20 cellular contexts compared by ENCODE assay signal in genomic region chr16:19282101-19282500, GRCh38. TPM values are rescaled to one million over a fixed set of nuclear protein-coding genes. Genes with fewer than 3 reads are reported as not detected.
DNase-seq lines count a peak whose midpoint lies in the region; ATAC-seq, FAIRE-seq and TF ChIP-seq lines count a peak whose summit lies in the region.
"Had no signal": no experiment of that assay in that cellular context is flagged by ENCODE, and none has a peak within 500 bp of the region (broad histone marks: within the 10 kb centered on the region; RNA-seq: fewer than 3 reads in every experiment).

No MANE protein-coding gene starts in this region.

- no peak for FAIRE-seq in K562 (lab: Jason Lieb, UNC)
- FAIRE-seq: A204.1, H1 had no signal

- no peak overlapping the region for H3K9ac ChIP-seq in K562 (ENCODE audit: insufficient read depth in 1 of 2, low read depth in 2 of 2, low read length in 2 of 2)

- H3K9me3 ChIP-seq in K562 (replicated peaks; ENCODE audit: control insufficient read depth, insufficient read depth, low read depth, low read length) (no peaks in the 10 kb centered on the region), right lobe of liver (no peaks in the 10 kb centered on the region)
- H3K9me3 ChIP-seq: BE2C had no signal

- CTCF ChIA-PET in K562 (lab: Yijun Ruan, JAX; ENCODE audit: low intra/inter-chr PET ratio), result no interaction called here

- TF ChIP-seq EP300 in Ishikawa (IDR thresholded peaks at IDR 0.05; ENCODE audit: borderline replicate concordance), result no peak
- no peak for TF ChIP-seq EP300 in K562 (IDR thresholded peaks at IDR 0.05; ENCODE audit: low read length)

- no peak for ATAC-seq in K562
- ATAC-seq in right lobe of liver, result peak; percentile 24 to 80 (median 58)
- no peak for ATAC-seq in HG03342 (IDR thresholded peaks at IDR 0.05; ENCODE audit: unreplicated experiment)

- no peaks in the 10 kb centered on the region for H3K79me2 ChIP-seq in K562 (ENCODE audit: control insufficient read depth, insufficient read depth, low read length)

- H3K36me3 ChIP-seq in K562 (ENCODE audit: control insufficient read depth, insufficient read depth, low read length) (no peaks in the 10 kb centered on the region), right lobe of liver (no peaks in the 10 kb centered on the region)
- H3K36me3 ChIP-seq: BE2C had no signal

- DNase-seq in NCI-H69 (lab: John Stamatoyannopoulos, UW) (peak; percentile 10), K562 (ENCODE audit: extremely low read depth in 1 of 4, low spot score in 3 of 4) (no peak), right lobe of liver (peak in 1 of 3 donors; percentile 63), activated T-cell treated with anti-CD3 and anti-CD28 coated beads for 4 hours (no peak), globus pallidus (ENCODE audit: low spot score) (no peak)
- DNase-seq: ACHN; BE2C; C1 segment of cervical spinal cord; CD4-positive, alpha-beta T cell; DMS153; DMS79; GDM1; H9; KBM-7 had no signal

- no TSS peak for BruUV-seq in K562 (replicated peaks; lab: Mats Ljungman, UMichigan)

- no peak for TF ChIP-seq RAD21 in Ishikawa (IDR thresholded peaks at IDR 0.05; ENCODE audit: low read depth)
- no peak for TF ChIP-seq RAD21 in K562 (CRISPR knock-in tag; conservative IDR thresholded peaks at IDR 0.05 in 1 of 2, IDR thresholded peaks at IDR 0.05 in 1 of 2)

- POLR2A ChIA-PET in K562 (lab: Yijun Ruan, JAX), result no interaction called here

- intact Hi-C loops in K562 (cut with micrococcal nuclease), result no loop called here
- intact Hi-C loops in right lobe of liver (cut with DNase I), result no loop called here

- no peak overlapping the region for H3K4me3 ChIP-seq in K562
- H3K4me3 ChIP-seq in right lobe of liver, result no peak overlapping the region

- no peak overlapping the region for H2AFZ ChIP-seq in K562 (ENCODE audit: low read depth, low read length)

- no peak for TF ChIP-seq POLR2A in K562 (conservative IDR thresholded peaks at IDR 0.05)
- no peak for TF ChIP-seq POLR2A in right lobe of liver (IDR thresholded peaks at IDR 0.05)

- in situ Hi-C loops in K562 (cut with MboI), result no loop called here

- H3K27ac ChIP-seq in K562 (ENCODE audit: extremely low read depth, low read depth, low read length) (no peak overlapping the region), right lobe of liver (no peak overlapping the region)

- 0% methylated on average over 3 of the region's 3 CpGs for WGBS in K562 (ENCODE audit: insufficient coverage, low coverage, missing lambda C conversion rate)
- WGBS in right lobe of liver (ENCODE audit: insufficient coverage, low coverage, low lambda C conversion rate, missing lambda C conversion rate), result 20% methylated on average over 3 of the region's 3 CpGs

- H3K27me3 ChIP-seq in K562 (ENCODE audit: control insufficient read depth in 2 of 2, insufficient read depth in 2 of 2, low read length in 2 of 2) (no peaks in the 10 kb centered on the region; a peak in 1 of 5 replicates), right lobe of liver (no peaks in the 10 kb centered on the region)
- H3K27me3 ChIP-seq: BE2C had no signal

- H3K4me2 ChIP-seq in K562 (ENCODE audit: insufficient read depth, low read length), result no peak overlapping the region

- no peaks in the 10 kb centered on the region; a peak in 1 of 5 replicates for H3K4me1 ChIP-seq in K562 (replicated peaks in 1 of 2; ENCODE audit: control insufficient read depth in 2 of 2, insufficient read depth in 2 of 2, low read length in 2 of 2)
- H3K4me1 ChIP-seq in right lobe of liver, result no peaks in the 10 kb centered on the region
- H3K4me1 ChIP-seq: BE2C had no signal

- TF ChIP-seq CTCF in K562 (IDR thresholded peaks at IDR 0.05 in 2 of 3, conservative IDR thresholded peaks at IDR 0.05 in 1 of 3; ENCODE audit: insufficient read depth in 2 of 3, low read depth in 1 of 3, low read length in 3 of 3) (no peak), right lobe of liver (IDR thresholded peaks at IDR 0.05) (no peak)

- no peaks in the 10 kb centered on the region for H3K9me1 ChIP-seq in K562 (ENCODE audit: control insufficient read depth, insufficient read depth, low read length)

- H4K20me1 ChIP-seq in K562 (replicated peaks; ENCODE audit: control insufficient read depth, insufficient read depth, low read length), result no peaks in the 10 kb centered on the region

TF ChIP-seq in Ishikawa, 13 proteins besides CTCF, POLR2A, EP300 and RAD21:
- TF ChIP-seq NFIC (IDR thresholded peaks at IDR 0.05) (peak; percentile 46; the same call in 1 of the 2 replicates), CEBPB (IDR thresholded peaks at IDR 0.05) (no peak)

TF ChIP-seq in K562, 482 proteins besides CTCF, POLR2A, EP300 and RAD21 (continues in another document):
- TF ChIP-seq TAF9B (IDR thresholded peaks at IDR 0.05; ENCODE audit: partially characterized antibody), result no peak
- TF ChIP-seq, protein P1, sequence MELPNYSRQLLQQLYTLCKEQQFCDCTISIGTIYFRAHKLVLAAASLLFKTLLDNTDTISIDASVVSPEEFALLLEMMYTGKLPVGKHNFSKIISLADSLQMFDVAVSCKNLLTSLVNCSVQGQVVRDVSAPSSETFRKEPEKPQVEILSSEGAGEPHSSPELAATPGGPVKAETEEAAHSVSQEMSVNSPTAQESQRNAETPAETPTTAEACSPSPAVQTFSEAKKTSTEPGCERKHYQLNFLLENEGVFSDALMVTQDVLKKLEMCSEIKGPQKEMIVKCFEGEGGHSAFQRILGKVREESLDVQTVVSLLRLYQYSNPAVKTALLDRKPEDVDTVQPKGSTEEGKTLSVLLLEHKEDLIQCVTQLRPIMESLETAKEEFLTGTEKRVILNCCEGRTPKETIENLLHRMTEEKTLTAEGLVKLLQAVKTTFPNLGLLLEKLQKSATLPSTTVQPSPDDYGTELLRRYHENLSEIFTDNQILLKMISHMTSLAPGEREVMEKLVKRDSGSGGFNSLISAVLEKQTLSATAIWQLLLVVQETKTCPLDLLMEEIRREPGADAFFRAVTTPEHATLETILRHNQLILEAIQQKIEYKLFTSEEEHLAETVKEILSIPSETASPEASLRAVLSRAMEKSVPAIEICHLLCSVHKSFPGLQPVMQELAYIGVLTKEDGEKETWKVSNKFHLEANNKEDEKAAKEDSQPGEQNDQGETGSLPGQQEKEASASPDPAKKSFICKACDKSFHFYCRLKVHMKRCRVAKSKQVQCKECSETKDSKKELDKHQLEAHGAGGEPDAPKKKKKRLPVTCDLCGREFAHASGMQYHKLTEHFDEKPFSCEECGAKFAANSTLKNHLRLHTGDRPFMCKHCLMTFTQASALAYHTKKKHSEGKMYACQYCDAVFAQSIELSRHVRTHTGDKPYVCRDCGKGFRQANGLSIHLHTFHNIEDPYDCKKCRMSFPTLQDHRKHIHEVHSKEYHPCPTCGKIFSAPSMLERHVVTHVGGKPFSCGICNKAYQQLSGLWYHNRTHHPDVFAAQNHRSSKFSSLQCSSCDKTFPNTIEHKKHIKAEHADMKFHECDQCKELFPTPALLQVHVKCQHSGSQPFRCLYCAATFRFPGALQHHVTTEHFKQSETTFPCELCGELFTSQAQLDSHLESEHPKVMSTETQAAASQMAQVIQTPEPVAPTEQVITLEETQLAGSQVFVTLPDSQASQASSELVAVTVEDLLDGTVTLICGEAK (IDR thresholded peaks at IDR 0.05), result peak; percentile 87
- TF ChIP-seq, protein P1 (CRISPR knock-in tag; IDR thresholded peaks at IDR 0.05), result peak; percentile 52; the same call in 1 of the 2 replicates

RNA-seq across cellular contexts. Expression of gene CLEC19A, which starts 3.4 kb away (rescaled TPM):
- total RNA-seq in K562 (2011; cell fraction: chromatin; rRNA removed; ENCODE audit: low replicate concordance), result not detected in 2 replicates
- total RNA-seq in K562 (2011; cell fraction: nucleolus; rRNA removed), result not detected in 2 replicates
- total RNA-seq in K562 (2011; cell fraction: nucleoplasm; rRNA removed), result not detected in 2 replicates
- total RNA-seq in K562 (2014; rRNA removed) (not detected in 2 replicates), K562 (2014; rRNA removed; fragmentation: Illumina TruSeq; extraction: Trizol) (not detected in 2 replicates), K562 (2015; rRNA removed; fragmentation: Illumina TruSeq; extraction: Trizol) (not detected in 2 replicates), K562 (2021) (not detected in 2 replicates), right lobe of liver (under 1 TPM in 1 of 6 experiments, not detected in 5; 0.12 TPM)
- polyA plus RNA-seq in K562 (2011; rRNA removed) (not detected in 2 replicates), K562 (2014; fragmentation: Illumina TruSeq; extraction: Trizol) (not detected in 2 replicates), K562 (2014; fragmentation: Nextera tagmentation; extraction: Ambion mirVana) (not detected), K562 (2014; rRNA removed) (not detected in 2 replicates)
- not detected in 2 replicates for polyA plus RNA-seq in K562 (2011; cell fraction: cytosol; rRNA removed)
- not detected in 2 replicates for polyA plus RNA-seq in K562 (2011; cell fraction: nucleus; rRNA removed)
- not detected in 2 replicates for polyA plus RNA-seq in K562 (2012)
- polyA minus RNA-seq in K562 (2011; rRNA and poly(A)+ RNA removed), result not detected in 2 replicates
- polyA minus RNA-seq in K562 (2011; cell fraction: cytosol; rRNA and poly(A)+ RNA removed), result not detected in 2 replicates
- polyA minus RNA-seq in K562 (2011; cell fraction: nucleus; rRNA and poly(A)+ RNA removed), result not detected in 2 replicates
- total RNA-seq: CD4-positive, alpha-beta T cell; Daoy; H9; HT-29 had no signal

Comparison
In these comparisons a context has a peak if more than half of its experiments do, and no peak if none do; other contexts are left out.
1. ATAC-seq: peak in right lobe of liver (4 of 4); none in K562 (single experiment) and HG03342 (single experiment).